Comparison of ENCODE assay signal across 8 cellular contexts in genomic region chr7:46291064-46291463, GRCh38.
A peak's percentile ranks its signal among the peaks of the same experiment; 100 is the strongest.
DNase-seq lines count a peak whose midpoint lies in the region; ATAC-seq and FAIRE-seq lines count a peak whose summit lies in the region.

No MANE protein-coding gene starts in this region.

- no peaks in the 10 kb centered on the region for H3K9me3 Mint-ChIP-seq in activated T-helper 1 cell treated with anti-CD3 and anti-CD28 coated beads, Interleukin-12 subunit alpha, Interleukin-12 subunit beta, Interleukin-2, Interleukin-4 antibody, amounts not matched to agents 30 ng/mL and 10 ng/mL and 1 ng/mL, durations not matched to agents 14 hours and 24 hours and 36 hours

- no peak for FAIRE-seq in GM19239 (lab: Jason Lieb, UNC)

- H3K27me3 Mint-ChIP-seq in activated T-helper 1 cell treated with anti-CD3 and anti-CD28 coated beads, Interleukin-12 subunit alpha, Interleukin-12 subunit beta, Interleukin-2, Interleukin-4 antibody, amounts not matched to agents 30 ng/mL and 10 ng/mL and 1 ng/mL, durations not matched to agents 14 hours and 24 hours and 36 hours (ENCODE audit: insufficient read depth), result no peaks in the 10 kb centered on the region

- H3K36me3 Mint-ChIP-seq in activated T-helper 1 cell treated with anti-CD3 and anti-CD28 coated beads, Interleukin-12 subunit alpha, Interleukin-12 subunit beta, Interleukin-2, Interleukin-4 antibody, amounts not matched to agents 30 ng/mL and 10 ng/mL and 1 ng/mL, durations not matched to agents 14 hours and 24 hours and 36 hours (ENCODE audit: low read depth), result no peaks in the 10 kb centered on the region

- no peak overlapping the region for H3K27ac Mint-ChIP-seq in activated T-helper 1 cell treated with anti-CD3 and anti-CD28 coated beads, Interleukin-12 subunit alpha, Interleukin-12 subunit beta, Interleukin-2, Interleukin-4 antibody, amounts not matched to agents 30 ng/mL and 10 ng/mL and 1 ng/mL, durations not matched to agents 14 hours and 24 hours and 36 hours

- no peak overlapping the region for H3K4me3 Mint-ChIP-seq in activated T-helper 1 cell treated with anti-CD3 and anti-CD28 coated beads, Interleukin-12 subunit alpha, Interleukin-12 subunit beta, Interleukin-2, Interleukin-4 antibody, amounts not matched to agents 30 ng/mL and 10 ng/mL and 1 ng/mL, durations not matched to agents 14 hours and 24 hours and 36 hours

- ATAC-seq in GM21737 (IDR thresholded peaks at IDR 0.05; ENCODE audit: unreplicated experiment), result peak; percentile 58

- intact Hi-C loops in activated T-helper 1 cell treated with anti-CD3 and anti-CD28 coated beads, Interleukin-12 subunit alpha, Interleukin-12 subunit beta, Interleukin-2, Interleukin-4 antibody, amounts not matched to agents 30 ng/mL and 10 ng/mL and 1 ng/mL, durations not matched to agents 14 hours and 24 hours and 36 hours (cut with micrococcal nuclease), result no loop called here

- no peaks in the 10 kb centered on the region for H3K4me1 Mint-ChIP-seq in activated T-helper 1 cell treated with anti-CD3 and anti-CD28 coated beads, Interleukin-12 subunit alpha, Interleukin-12 subunit beta, Interleukin-2, Interleukin-4 antibody, amounts not matched to agents 30 ng/mL and 10 ng/mL and 1 ng/mL, durations not matched to agents 14 hours and 24 hours and 36 hours (ENCODE audit: low read depth)

- DNase-seq in Daoy (ENCODE audit: low read depth) (peak; percentile 90), NCI-H1105 (lab: John Stamatoyannopoulos, UW) (peak; percentile 13), glomerular visceral epithelial cell (ENCODE audit: extremely low spot score) (peak; percentile 80), NCI-H446 treated with DMSO at 0.1 percent for 48 hours (lab: John Stamatoyannopoulos, UW) (no peak), GM19239 (ENCODE audit: insufficient read length, low spot score) (no peak)
- DNase-seq in activated T-helper 1 cell treated with anti-CD3 and anti-CD28 coated beads, Interleukin-12 subunit alpha, Interleukin-12 subunit beta, Interleukin-2, Interleukin-4 antibody, amounts not matched to agents 30 ng/mL and 10 ng/mL and 1 ng/mL, durations not matched to agents 14 hours and 24 hours and 36 hours (ENCODE audit: low spot score), result no peak
- DNase-seq in NK-92 treated with Interleukin-12 subunit alpha and Interleukin-12 subunit beta, amount 100 ng/mL, for 24 hours (lab: John Stamatoyannopoulos, UW), result no peak

Comparison
In these comparisons a context has a peak if more than half of its experiments do, and no peak if none do; other contexts are left out.
1. DNase-seq: peak in Daoy (single experiment), NCI-H1105 (single experiment) and glomerular visceral epithelial cell (single experiment); none in NCI-H446 treated with DMSO at 0.1 percent for 48 hours (single experiment), activated T-helper 1 cell treated with anti-CD3 and anti-CD28 coated beads, Interleukin-12 subunit alpha, Interleukin-12 subunit beta, Interleukin-2, Interleukin-4 antibody, amounts not matched to agents 30 ng/mL and 10 ng/mL and 1 ng/mL, durations not matched to agents 14 hours and 24 hours and 36 hours (single experiment), NK-92 treated with Interleukin-12 subunit alpha and Interleukin-12 subunit beta, amount 100 ng/mL, for 24 hours (single experiment) and GM19239 (single experiment).